Comparison of ENCODE assay signal across 14 cellular contexts in genomic region chr1:29713857-29714256, GRCh38.
DNase-seq lines count a peak whose midpoint lies in the region; ATAC-seq, FAIRE-seq and TF ChIP-seq lines count a peak whose summit lies in the region.
"Had no signal": no experiment of that assay in that cellular context is flagged by ENCODE, and none has a peak within 500 bp of the region (broad histone marks: within the 10 kb centered on the region; RNA-seq: fewer than 3 reads in every experiment).

No MANE protein-coding gene starts in this region.

- in situ Hi-C loops in astrocyte of the cerebellum (cut with HindIII; ENCODE audit: low sequenced_read_pairs): loop anchor here (25.0 kb wide), 2 partner anchors 477 to 1198 kb away; partner anchors contain the start of genes MECR, PTPRU and SDC3

- intact Hi-C loops in CD14-positive monocyte (cut with micrococcal nuclease) (no loop called here), colonic mucosa (cut with DNase I) (no loop called here)

- H3K27ac Mint-ChIP-seq in CD14-positive monocyte: peak overlapping the region in 4 of 7 donors; percentile 6 to 41 (median 12)

- H3K36me3 Mint-ChIP-seq in CD14-positive monocyte: peaks cover 0 to 3% of the 10 kb centered on the region in 2 donors

- no peaks in the 10 kb centered on the region for H3K36me3 ChIP-seq in keratinocyte (ENCODE audit: control insufficient read depth in 2 of 2, extremely low read depth in 1 of 2, insufficient read depth in 2 of 2, low read length in 2 of 2)
- no peaks in the 10 kb centered on the region for H3K36me3 ChIP-seq in colonic mucosa

- H3K9me3 Mint-ChIP-seq in CD14-positive monocyte: peaks cover 4 to 19% (median 11%) of the 10 kb centered on the region in 7 donors

- peaks cover 0 to 3% (median 0%) of the 10 kb centered on the region in 3 donors for H3K27me3 Mint-ChIP-seq in CD14-positive monocyte (ENCODE audit: low read depth in 3 of 3)

- dilution Hi-C loops in keratinocyte (cut with MboI; ENCODE audit: extremely low pct_ligation_motif_present, low sequenced_read_pairs): no loop called here

- ATAC-seq in HG02610 (IDR thresholded peaks at IDR 0.05; ENCODE audit: unreplicated experiment): no peak
- ATAC-seq: HepG2 had no signal

- FAIRE-seq in keratinocyte (lab: Jason Lieb, UNC): peak; percentile 81
- FAIRE-seq: HepG2 had no signal

- TF ChIP-seq CTCF in CD14-positive monocyte (IDR thresholded peaks at IDR 0.05) (peak; percentile 25), astrocyte of the cerebellum (IDR thresholded peaks at IDR 0.05; ENCODE audit: low read depth, low read length, missing control alignments) (peak; percentile 58), keratinocyte (optimal IDR thresholded peaks at IDR 0.05 in 1 of 3, IDR thresholded peaks at IDR 0.05 in 1 of 3, conservative IDR thresholded peaks at IDR 0.05 in 1 of 3; ENCODE audit: extremely low read depth in 1 of 3, insufficient read depth in 2 of 3, low read length in 3 of 3) (peak; percentile 30 to 46 (median 46)), colonic mucosa (IDR thresholded peaks at IDR 0.05) (no peak)

- H3K27me3 ChIP-seq in keratinocyte (ENCODE audit: control insufficient read depth, extremely low read depth, insufficient read depth, low read length): no peaks in the 10 kb centered on the region
- H3K27me3 ChIP-seq in colonic mucosa: no peaks in the 10 kb centered on the region

- H3K27ac ChIP-seq in keratinocyte (ENCODE audit: control insufficient read depth, insufficient read depth, low read length): no peak overlapping the region
- H3K27ac ChIP-seq in colonic mucosa: no peak overlapping the region
- H3K27ac ChIP-seq: dorsolateral prefrontal cortex had no signal

- H3K4me3 ChIP-seq in astrocyte of the cerebellum (ENCODE audit: low read depth, low read length) (no peak overlapping the region), keratinocyte (ENCODE audit: control insufficient read depth in 2 of 3, extremely low read depth in 1 of 3, insufficient read depth in 2 of 3, low read depth in 1 of 3, low read length in 3 of 3) (no peak overlapping the region), colonic mucosa (no peak overlapping the region)
- H3K4me3 ChIP-seq: dorsolateral prefrontal cortex, smooth muscle cell had no signal

- H3K4me1 Mint-ChIP-seq in CD14-positive monocyte: peaks cover 59% of the 10 kb centered on the region

- H2AFZ ChIP-seq in keratinocyte (ENCODE audit: control insufficient read depth, low read length): no peak overlapping the region

- H3K9ac ChIP-seq in keratinocyte (ENCODE audit: control insufficient read depth, extremely low read depth, insufficient read depth, low read length) (no peak overlapping the region), colonic mucosa (ENCODE audit: low read depth in 2 of 2, low read length in 2 of 2) (no peak overlapping the region)

- H3K9me3 ChIP-seq in keratinocyte (ENCODE audit: control insufficient read depth, low read depth, low read length) (no peaks in the 10 kb centered on the region), colonic mucosa (no peaks in the 10 kb centered on the region)

- H3K9me1 ChIP-seq in keratinocyte (ENCODE audit: control insufficient read depth, extremely low read depth, insufficient read depth, low read length): peaks cover 2% of the 10 kb centered on the region

- H3K4me1 ChIP-seq in keratinocyte (ENCODE audit: control insufficient read depth, extremely low read depth, insufficient read depth, low read length) (peaks cover 38% of the 10 kb centered on the region), colonic mucosa (no peaks in the 10 kb centered on the region)

- H3K79me2 ChIP-seq in keratinocyte (ENCODE audit: control insufficient read depth, insufficient read depth, low read length): no peaks in the 10 kb centered on the region

- no peak for TF ChIP-seq POLR2A in erythroblast (IDR thresholded peaks at IDR 0.05; ENCODE audit: low read length)

- no peak overlapping the region for H3K4me2 ChIP-seq in keratinocyte (ENCODE audit: control insufficient read depth, extremely low read depth, insufficient read depth, low read depth, low read length)
- H3K4me2 ChIP-seq: smooth muscle cell had no signal

- no peaks in the 10 kb centered on the region for H4K20me1 ChIP-seq in keratinocyte (ENCODE audit: control insufficient read depth, extremely low read depth, insufficient read depth, low read length)

- no peak overlapping the region for H3K4me3 Mint-ChIP-seq in CD14-positive monocyte

- no peak for DNase-seq in CD14-positive monocyte (ENCODE audit: low spot score)
- DNase-seq in H4 (ENCODE audit: low spot score): peak; percentile 26
- no peak for DNase-seq in astrocyte of the cerebellum (ENCODE audit: low read depth)
- DNase-seq in keratinocyte (ENCODE audit: low read depth, low spot score): no peak
- DNase-seq in colonic mucosa: no peak
- no peak for DNase-seq in AG20443 (ENCODE audit: low spot score)
- no peak for DNase-seq in erythroblast (lab: John Stamatoyannopoulos, UW)
- DNase-seq: dorsolateral prefrontal cortex, EL, GOT3, SHP77 treated with DMSO at 0.1 percent for 48 hours had no signal
